23 cellular contexts compared by ENCODE assay signal in genomic region chr19:21559444-21559843, GRCh38. TPM values are rescaled to one million over a fixed set of nuclear protein-coding genes. Genes with fewer than 3 reads are reported as not detected.
"Had no signal": no experiment of that assay in that cellular context is flagged by ENCODE, and none has a peak within 500 bp of the region (broad histone marks: within the 10 kb centered on the region; RNA-seq: fewer than 3 reads in every experiment).

No MANE protein-coding gene starts in this region.

- H3K9ac ChIP-seq: KMS-11 had no signal

- H3K27ac ChIP-seq: KMS-11, SJSA1, SK-N-MC had no signal

- H3K27me3 Mint-ChIP-seq: IgD-negative memory B cell had no signal

- ATAC-seq: K562 had no signal

- DNase-seq: Kasumi-1, MM.1S, NCI-H1092 treated with DMSO at 0.1 percent for 48 hours, NCI-H1436, NCI-H187, NCI-H2029, NCI-H2081 treated with DMSO at 0.1 percent for 48 hours, NCI-H2171, NCI-H226, NCI-H446, NCI-H510A, NCI-H524 treated with DMSO at 0.1 percent for 48 hours, NCI-H69, NCI-H774, Right ventricle myocardium superior, RPMI8226, SIG-M5 had no signal

- H3K4me2 ChIP-seq: KMS-11 had no signal

- H3K36me3 ChIP-seq: SJSA1 had no signal

- H3K27ac Mint-ChIP-seq: IgD-negative memory B cell had no signal

- H3K4me3 ChIP-seq: K562, SJSA1, SK-N-MC had no signal

- H3K4me1 ChIP-seq: SJSA1 had no signal

- H3K27me3 ChIP-seq: SJSA1 had no signal

RNA-seq across cellular contexts. Expression of gene ZNF429, which starts 54.0 kb away (rescaled TPM):
- total RNA-seq: HT1080 had no signal
